8 cellular contexts compared by ENCODE assay signal in the genomic region with DNA sequence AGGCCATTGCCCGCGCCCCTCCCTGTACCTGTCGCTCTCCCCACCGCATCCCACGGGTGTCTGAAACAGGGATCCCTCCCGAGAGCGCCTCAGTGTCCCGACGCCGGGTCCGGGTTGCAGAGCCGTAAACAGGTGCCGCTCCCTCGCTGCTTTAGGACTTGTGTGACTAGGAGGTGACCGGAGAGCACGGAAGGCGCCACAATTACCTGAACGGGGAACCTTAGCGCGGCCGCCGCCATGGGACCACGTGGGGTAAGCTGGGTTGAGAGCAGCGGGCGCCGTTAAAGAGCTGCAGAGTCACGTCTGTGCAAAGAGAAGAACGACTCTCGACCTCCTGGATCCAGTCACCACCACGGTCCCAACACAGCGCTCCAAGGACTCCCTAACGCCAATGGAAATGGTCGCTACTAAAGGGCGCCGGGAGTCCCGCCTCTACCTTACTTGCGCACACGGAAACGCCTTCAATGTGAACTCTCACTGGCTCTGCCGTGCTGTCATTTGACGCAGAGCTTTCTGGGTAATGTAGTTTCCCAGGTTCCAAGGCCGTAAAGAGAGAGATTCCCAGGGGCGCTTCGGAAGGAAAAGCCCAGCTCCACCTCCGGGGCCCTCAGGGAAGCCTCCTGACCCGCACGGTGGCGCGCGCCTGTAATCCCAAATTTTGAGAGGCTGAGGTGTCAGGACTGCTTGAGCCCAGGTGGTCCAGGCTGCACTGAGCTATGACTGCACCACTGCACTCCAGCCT. TPM values are rescaled to one million over a fixed set of nuclear protein-coding genes. Genes with fewer than 3 reads are reported as not detected.
DNase-seq lines count a peak whose midpoint lies in the region; ATAC-seq and TF ChIP-seq lines count a peak whose summit lies in the region.

A gene (minus strand): TSS at position 409 of the 742 bp plus-strand sequence. CDS start 170 bp downstream, at position 239.

- H3K36me3 ChIP-seq in colonic mucosa: peaks cover 3% of the 10 kb centered on the region

- TF ChIP-seq CTCF in AG09309 (IDR thresholded peaks at IDR 0.05; ENCODE audit: control insufficient read depth, insufficient read depth, low read depth, low read length, missing control alignments): no peak
- no peak for TF ChIP-seq CTCF in colonic mucosa (IDR thresholded peaks at IDR 0.05)

- DNase-seq in AG09309 (ENCODE audit: low read depth): peak; percentile 56
- DNase-seq in NCI-H510A (lab: John Stamatoyannopoulos, UW): peak; percentile 86
- peak; percentile 72 for DNase-seq in activated CD4-positive, alpha-beta T cell treated with anti-CD3 and anti-CD28 coated beads for 4 hours
- DNase-seq in colonic mucosa: peak; percentile 96
- peak; percentile 89 to 90 for DNase-seq in left colon
- peak; percentile 55 to 57 for DNase-seq in stimulated activated CD4-positive, alpha-beta T cell treated with anti-CD3 and anti-CD28 coated beads, Interleukin-1b, Interleukin-23, amount 100 ng/mL, for 4 hours (ENCODE audit: low read depth in 2 of 2)

- intact Hi-C loops in colonic mucosa (cut with DNase I) (no loop called here), left colon (cut with DNase I, micrococcal nuclease) (no loop called here)

- ATAC-seq in GM19023 (IDR thresholded peaks at IDR 0.05; ENCODE audit: unreplicated experiment): peak; percentile 67
- ATAC-seq in HG03378 (IDR thresholded peaks at IDR 0.05; ENCODE audit: unreplicated experiment): peak; percentile 61
- peak; percentile 82 for ATAC-seq in left colon

- peak within 1 kb of the TSS; percentile 62 for H3K27ac ChIP-seq in colonic mucosa

- H3K4me3 ChIP-seq in AG09309 (ENCODE audit: control insufficient read depth, low read depth, low read length) (peak within 1 kb of the TSS; percentile 93), colonic mucosa (peak within 1 kb of the TSS; percentile 81)

- H3K27me3 ChIP-seq in colonic mucosa: no peaks in the 10 kb centered on the region

- no peaks in the 10 kb centered on the region for H3K9me3 ChIP-seq in colonic mucosa

- H3K9ac ChIP-seq in colonic mucosa (ENCODE audit: low read depth in 2 of 2, low read length in 2 of 2): peak within 1 kb of the TSS; percentile 67 to 92

- H3K4me1 ChIP-seq in colonic mucosa: peaks cover 14% of the 10 kb centered on the region

RNA-seq across cellular contexts. Expression of the gene that starts here (rescaled TPM):
- total RNA-seq in colonic mucosa (10 to 100 TPM; 21.7 to 24.8 TPM), left colon (10 to 100 TPM; 24.1 to 31.7 TPM)

Comparison
In these comparisons a context has a peak if more than half of its experiments do, and no peak if none do; other contexts are left out.
1. Peak in every context shown above with its lines: DNase-seq, ATAC-seq, H3K4me3 ChIP-seq and H3K27ac ChIP-seq.